18 cellular contexts compared by ENCODE assay signal in the genomic region with DNA sequence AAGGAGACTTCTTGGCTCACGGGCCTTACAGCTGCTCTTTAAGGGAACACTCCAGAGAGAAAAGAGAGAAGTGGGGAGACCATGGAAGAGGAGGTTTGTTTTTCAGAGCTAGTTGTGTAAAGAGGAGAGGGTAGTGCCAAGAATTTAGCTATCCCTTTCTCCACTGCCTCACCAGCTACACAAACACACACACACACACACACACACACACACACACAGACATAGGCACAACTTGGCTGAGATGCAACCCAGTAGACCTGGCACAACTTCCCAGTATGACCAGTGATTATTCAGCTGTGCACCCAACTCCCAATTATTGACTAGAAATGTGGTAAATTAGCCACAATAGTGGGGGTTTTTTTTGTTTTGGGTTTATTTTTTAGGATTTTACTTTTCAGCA.
"Had no signal": no experiment of that assay in that cellular context is flagged by ENCODE, and none has a peak within 500 bp of the region (broad histone marks: within the 10 kb centered on the region; RNA-seq: fewer than 3 reads in every experiment).

No MANE protein-coding gene starts in this region.

- H3K27me3 ChIP-seq: upper lobe of left lung had no signal

- ATAC-seq: natural killer cell had no signal

- DNase-seq: activated CD4-positive, alpha-beta T cell treated with anti-CD3 and anti-CD28 coated beads for 4 hours; activated CD4-positive, alpha-beta T cell treated with anti-CD3 and anti-CD28 coated beads, Interleukin-2, amount 50 U/mL, for 48 hours; activated CD4-positive, CD25-positive, alpha-beta regulatory T cell; activated naive CD4-positive, alpha-beta T cell treated with Interleukin-2 at 50 U/mL for 16 hours; activated naive CD8-positive, alpha-beta T cell treated with anti-CD3 and anti-CD28 coated beads for 36 hours; activated T-cell treated with anti-CD3 and anti-CD28 coated beads, Interleukin-2, amount 50 U/mL, for 48 hours; central memory CD4-positive, alpha-beta T cell; dermis blood vessel endothelial cell; effector CD8-positive, alpha-beta T cell; hippocampal formation; kidney glomerular epithelial cell; left ventricle myocardium inferior; mammary epithelial cell; midbrain; natural killer cell; stimulated activated CD4-positive, alpha-beta T cell treated with anti-CD3 and anti-CD28 coated beads, Interleukin-4, amount 100 ng/mL, for 24 hours; stimulated activated naive CD4-positive, alpha-beta T cell treated with Interleukin-2 at 50 U/mL for 16 hours; upper lobe of left lung had no signal

- H3K36me3 ChIP-seq: upper lobe of left lung had no signal

- H3K4me3 ChIP-seq: left ventricle myocardium inferior, upper lobe of left lung had no signal

- H3K27ac ChIP-seq: left ventricle myocardium inferior, upper lobe of left lung had no signal

- H3K9me3 ChIP-seq: left ventricle myocardium inferior, upper lobe of left lung had no signal
